18 cellular contexts compared by ENCODE assay signal in the genomic region with DNA sequence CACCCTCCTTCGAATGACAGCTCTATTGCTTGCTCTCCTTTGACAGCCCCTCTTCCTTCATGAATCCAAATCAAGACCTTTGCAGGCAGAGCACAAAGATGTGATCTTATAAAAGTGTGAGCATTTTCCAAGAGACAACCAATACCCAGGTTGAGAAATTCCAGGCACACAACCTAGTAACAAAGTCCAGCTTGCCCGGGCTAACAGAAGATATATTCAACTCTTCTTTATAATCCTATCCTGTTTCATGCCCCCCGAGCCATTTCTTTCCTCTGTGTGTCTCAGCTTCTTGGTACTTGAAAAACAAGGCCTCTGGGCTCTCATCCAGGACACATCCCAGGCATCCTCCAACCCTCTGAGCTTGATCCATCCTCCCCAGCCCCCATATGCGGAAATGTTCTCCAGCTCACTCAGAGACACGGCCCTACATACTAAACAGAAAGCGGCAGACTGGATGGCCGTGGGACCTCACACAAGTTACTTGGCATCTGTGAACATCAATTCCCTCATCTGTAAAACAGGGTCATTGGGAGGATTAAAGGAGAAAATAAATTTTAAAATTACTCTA.
DNase-seq lines count a peak whose midpoint lies in the region; ATAC-seq and TF ChIP-seq lines count a peak whose summit lies in the region.
"Had no signal": no experiment of that assay in that cellular context is flagged by ENCODE, and none has a peak within 500 bp of the region (broad histone marks: within the 10 kb centered on the region; RNA-seq: fewer than 3 reads in every experiment).

No MANE protein-coding gene starts in this region.

- no peaks in the 10 kb centered on the region for H3K9me3 ChIP-seq in fibroblast of lung (ENCODE audit: control insufficient read depth, insufficient read depth, low read depth, low read length)
- H3K9me3 ChIP-seq in muscle layer of duodenum (ENCODE audit: control insufficient read depth in 1 of 2, low read length in 2 of 2) = no peaks in the 10 kb centered on the region
- H3K9me3 ChIP-seq in aorta (ENCODE audit: control insufficient read depth, low read length) = no peaks in the 10 kb centered on the region
- H3K9me3 ChIP-seq: SJCRH30, vagina had no signal

- no peaks in the 10 kb centered on the region for H4K20me1 ChIP-seq in fibroblast of lung (ENCODE audit: control insufficient read depth, extremely low read depth, insufficient read depth, low read length)

- no peak overlapping the region for H3K4me3 Mint-ChIP-seq in stimulated activated naive CD8-positive, alpha-beta T cell treated with anti-CD3 and anti-CD28 coated beads, Interleukin-15, amount 100 ng/mL, for 72 hours
- H3K4me3 Mint-ChIP-seq: IgD-negative memory B cell had no signal

- no peak overlapping the region for H3K4me2 ChIP-seq in fibroblast of lung (ENCODE audit: extremely low read depth, insufficient read depth, low read length)

- no peak for TF ChIP-seq CTCF in fibroblast of lung (conservative IDR thresholded peaks at IDR 0.05 in 1 of 2, IDR thresholded peaks at IDR 0.05 in 1 of 2; ENCODE audit: low read depth in 1 of 2, low read length in 2 of 2)

- H3K4me3 ChIP-seq in fibroblast of lung (replicated peaks in 1 of 4; ENCODE audit: control extremely low read depth in 1 of 4, insufficient read depth in 1 of 4, low read depth in 3 of 4, low read length in 4 of 4) = no peak overlapping the region
- H3K4me3 ChIP-seq in muscle layer of duodenum (ENCODE audit: low read depth in 1 of 2, low read length in 2 of 2) = no peak overlapping the region
- H3K4me3 ChIP-seq in aorta (ENCODE audit: low read length in 2 of 2) = no peak overlapping the region
- H3K4me3 ChIP-seq: SJCRH30, vagina had no signal

- H3K27me3 ChIP-seq in fibroblast of lung (ENCODE audit: control insufficient read depth, insufficient read depth, low read length) (no peaks in the 10 kb centered on the region), muscle layer of duodenum (ENCODE audit: low read depth, low read length) (no peaks in the 10 kb centered on the region), aorta (ENCODE audit: control insufficient read depth in 1 of 2, insufficient read depth in 2 of 2, low read length in 1 of 2) (no peaks in the 10 kb centered on the region)
- H3K27me3 ChIP-seq: SJCRH30, vagina had no signal

- intact Hi-C loops in aorta (cut with DNase I) = no loop called here

- H3K4me1 Mint-ChIP-seq in stimulated activated naive CD8-positive, alpha-beta T cell treated with anti-CD3 and anti-CD28 coated beads, Interleukin-15, amount 100 ng/mL, for 72 hours = peaks cover 12% of the 10 kb centered on the region
- H3K4me1 Mint-ChIP-seq: IgD-negative memory B cell had no signal

- H3K9ac ChIP-seq in fibroblast of lung (ENCODE audit: insufficient read depth, low read length) = no peak overlapping the region

- H3K27ac Mint-ChIP-seq in stimulated activated naive CD8-positive, alpha-beta T cell treated with anti-CD3 and anti-CD28 coated beads, Interleukin-15, amount 100 ng/mL, for 72 hours = peak overlapping the region; percentile 36 to 79
- H3K27ac Mint-ChIP-seq: activated naive CD4-positive, alpha-beta T cell treated with anti-CD3 and anti-CD28 coated beads, Interleukin-2, amount 50 U/mL, for 72 hours had no signal

- H3K79me2 ChIP-seq in fibroblast of lung (ENCODE audit: control insufficient read depth, insufficient read depth, low read length) = no peaks in the 10 kb centered on the region

- H3K4me1 ChIP-seq in fibroblast of lung (ENCODE audit: control insufficient read depth, extremely low read depth, insufficient read depth, low read length) = no peaks in the 10 kb centered on the region
- H3K4me1 ChIP-seq in muscle layer of duodenum (ENCODE audit: control insufficient read depth in 1 of 2, insufficient read depth in 2 of 2, low read length in 2 of 2) = no peaks in the 10 kb centered on the region
- H3K4me1 ChIP-seq in aorta (ENCODE audit: control insufficient read depth in 1 of 2, insufficient read depth in 2 of 2, low read length in 2 of 2) = no peaks in the 10 kb centered on the region
- H3K4me1 ChIP-seq: SJCRH30, vagina had no signal

- no peaks in the 10 kb centered on the region for H3K9me3 Mint-ChIP-seq in stimulated activated naive CD8-positive, alpha-beta T cell treated with anti-CD3 and anti-CD28 coated beads, Interleukin-15, amount 100 ng/mL, for 72 hours
- H3K9me3 Mint-ChIP-seq: activated naive CD4-positive, alpha-beta T cell treated with anti-CD3 and anti-CD28 coated beads, Interleukin-2, amount 50 U/mL, for 72 hours; IgD-negative memory B cell had no signal

- H2AFZ ChIP-seq in fibroblast of lung (ENCODE audit: low read length) = no peak overlapping the region

- no peaks in the 10 kb centered on the region for H3K27me3 Mint-ChIP-seq in stimulated activated naive CD8-positive, alpha-beta T cell treated with anti-CD3 and anti-CD28 coated beads, Interleukin-15, amount 100 ng/mL, for 72 hours

- H3K27ac ChIP-seq in fibroblast of lung (ENCODE audit: insufficient read depth, low read length) = no peak overlapping the region
- H3K27ac ChIP-seq in muscle layer of duodenum (ENCODE audit: low read length) = peak overlapping the region; percentile 19
- H3K27ac ChIP-seq in aorta (ENCODE audit: low read depth in 1 of 2, low read length in 2 of 2) = no peak overlapping the region
- H3K27ac ChIP-seq: SJCRH30, vagina had no signal

- ATAC-seq in stimulated activated naive CD8-positive, alpha-beta T cell treated with anti-CD3 and anti-CD28 coated beads, Interleukin-15, amount 100 ng/mL, for 72 hours = no peak
- no peak for ATAC-seq in stimulated activated naive CD8-positive, alpha-beta T cell treated with anti-CD3 and anti-CD28 coated beads, Interleukin-15, Interleukin-2, amounts not matched to agents 100 U/mL and 50 U/mL, for 24 hours
- ATAC-seq in aorta (ENCODE audit: low FRiP score) (peak; percentile 53), GM18861 (IDR thresholded peaks at IDR 0.05; ENCODE audit: unreplicated experiment) (no peak), HG02970 (IDR thresholded peaks at IDR 0.05; ENCODE audit: low FRiP score, unreplicated experiment) (no peak)
- ATAC-seq: activated naive CD4-positive, alpha-beta T cell treated with anti-CD3 and anti-CD28 coated beads, Interleukin-2, amount 50 U/mL, for 72 hours had no signal

- H3K36me3 ChIP-seq in fibroblast of lung (ENCODE audit: control insufficient read depth, insufficient read depth, low read length) = no peaks in the 10 kb centered on the region
- no peaks in the 10 kb centered on the region for H3K36me3 ChIP-seq in muscle layer of duodenum (ENCODE audit: control insufficient read depth in 1 of 2, insufficient read depth in 2 of 2, low read length in 2 of 2)
- no peaks in the 10 kb centered on the region for H3K36me3 ChIP-seq in aorta (ENCODE audit: control insufficient read depth in 1 of 2, insufficient read depth in 2 of 2, low read length in 1 of 2)
- H3K36me3 ChIP-seq: SJCRH30, vagina had no signal

- WGBS in aorta, 2 donors = 75 to 76% methylated on average over 7 of the region's 7 CpGs

- no peak for DNase-seq in stimulated activated naive CD8-positive, alpha-beta T cell treated with anti-CD3 and anti-CD28 coated beads, Interleukin-15, amount 100 ng/mL, for 72 hours
- DNase-seq in stimulated activated naive CD8-positive, alpha-beta T cell treated with anti-CD3 and anti-CD28 coated beads, Interleukin-15, Interleukin-2, amounts not matched to agents 100 U/mL and 50 U/mL, for 24 hours = no peak
- DNase-seq in fibroblast of lung (ENCODE audit: low read depth in 2 of 2) (peak; percentile 61 to 74), aorta (no peak), NCI-H2171 treated with DMSO at 0.1 percent for 48 hours (lab: John Stamatoyannopoulos, UW) (no peak)
- DNase-seq: ACHN; cortex of kidney; DMS153; NCI-H1436 treated with DMSO at 0.1 percent for 48 hours; NK-92 treated with Interleukin-12 subunit alpha and Interleukin-12 subunit beta, amount 100 ng/mL, for 24 hours; occipital lobe; SJCRH30 had no signal

Comparison
In these comparisons a context has a peak if more than half of its experiments do, and no peak if none do; other contexts are left out.
1. DNase-seq: peak in fibroblast of lung (2 of 2); none in stimulated activated naive CD8-positive, alpha-beta T cell treated with anti-CD3 and anti-CD28 coated beads, Interleukin-15, amount 100 ng/mL, for 72 hours (0 of 2), stimulated activated naive CD8-positive, alpha-beta T cell treated with anti-CD3 and anti-CD28 coated beads, Interleukin-15, Interleukin-2, amounts not matched to agents 100 U/mL and 50 U/mL, for 24 hours (single experiment), aorta (0 of 2) and NCI-H2171 treated with DMSO at 0.1 percent for 48 hours (single experiment).